ENCODE assay signal across 2 cellular contexts in genomic region chr22:38259370-38259769, GRCh38.
TF ChIP-seq lines count a peak whose summit lies in the region.

No MANE protein-coding gene starts in this region.

TF ChIP-seq in IMR-90, 13 proteins besides CTCF, POLR2A, EP300 and RAD21:
- TF ChIP-seq RFX5 (IDR thresholded peaks at IDR 0.05; ENCODE audit: low read depth, low read length) (no peak), SMC3 (IDR thresholded peaks at IDR 0.05; ENCODE audit: low read depth, low read length) (no peak), CEBPB (IDR thresholded peaks at IDR 0.05; ENCODE audit: low read depth, low read length) (no peak), RCOR1 (IDR thresholded peaks at IDR 0.05; ENCODE audit: insufficient replicate concordance, low read length) (no peak), USF2 (IDR thresholded peaks at IDR 0.05; ENCODE audit: low read depth, low read length) (no peak), CHD1 (IDR thresholded peaks at IDR 0.05; ENCODE audit: low read depth, low read length) (no peak), MAFK (IDR thresholded peaks at IDR 0.05; ENCODE audit: low read depth, low read length) (no peak), NFE2L2 (IDR thresholded peaks at IDR 0.05; ENCODE audit: low read depth, low read length) (no peak), ELK1 (IDR thresholded peaks at IDR 0.05; ENCODE audit: borderline replicate concordance, low read depth, low read length) (no peak), MAZ (IDR thresholded peaks at IDR 0.05; ENCODE audit: borderline replicate concordance, low read depth, low read length) (no peak), BHLHE40 (IDR thresholded peaks at IDR 0.05; ENCODE audit: low read depth, low read length) (no peak), FOS (IDR thresholded peaks at IDR 0.05; ENCODE audit: low read depth, low read length) (no peak)

TF ChIP-seq in WTC11, 78 proteins besides CTCF, POLR2A, EP300 and RAD21:
- TF ChIP-seq JUN (CRISPR knock-in tag; IDR thresholded peaks at IDR 0.05) (no peak), ATF2 (CRISPR knock-in tag; IDR thresholded peaks at IDR 0.05; ENCODE audit: borderline replicate concordance, low read depth) (no peak), ZBTB21 (CRISPR knock-in tag; IDR thresholded peaks at IDR 0.05; ENCODE audit: borderline replicate concordance) (no peak), ZNF423 (CRISPR knock-in tag; IDR thresholded peaks at IDR 0.05) (no peak), USF2 (CRISPR knock-in tag; IDR thresholded peaks at IDR 0.05) (no peak)
